Comparison of ENCODE assay signal across 1 cellular context in genomic region chr1:195768377-195768776, GRCh38.
TF ChIP-seq lines count a peak whose summit lies in the region.

No MANE protein-coding gene starts in this region.

TF ChIP-seq in K562, 482 proteins besides CTCF, POLR2A, EP300 and RAD21 (continued from another document):
- TF ChIP-seq ZNF449 (CRISPR knock-in tag; IDR thresholded peaks at IDR 0.05) (no peak), ZNF316 (IDR thresholded peaks at IDR 0.05) (peak; percentile 71), STAT6 (CRISPR knock-in tag; IDR thresholded peaks at IDR 0.05) (no peak), TOE1 (IDR thresholded peaks at IDR 0.05; ENCODE audit: borderline replicate concordance) (no peak), TOE1 (CRISPR knock-in tag; IDR thresholded peaks at IDR 0.05; ENCODE audit: borderline replicate concordance, low read depth) (no peak), TEAD2 (tag; IDR thresholded peaks at IDR 0.05) (no peak), MAFG (tag; conservative IDR thresholded peaks at IDR 0.05) (peak; percentile 76), C11orf30 (IDR thresholded peaks at IDR 0.05; ENCODE audit: low read depth) (peak; percentile 27; the same call in 1 of the 2 replicates), SMARCC2 (IDR thresholded peaks at IDR 0.05; ENCODE audit: low read depth) (no peak), MAFF (IDR thresholded peaks at IDR 0.05; ENCODE audit: low read length) (peak; percentile 33; the same call in 1 of the 2 replicates), U2AF2 (optimal IDR thresholded peaks at IDR 0.05; ENCODE audit: low read depth, low read length) (no peak), MBD1 (CRISPR knock-in tag; IDR thresholded peaks at IDR 0.05) (no peak), PPARD (CRISPR knock-in tag; IDR thresholded peaks at IDR 0.05) (no peak), TAL1 (IDR thresholded peaks at IDR 0.05) (no peak), CHD4 (IDR thresholded peaks at IDR 0.05; ENCODE audit: insufficient read depth, insufficient replicate concordance, low read depth, low read length, poor library complexity, severe bottlenecking) (no peak), ZNF609 (CRISPR knock-in tag; IDR thresholded peaks at IDR 0.05; ENCODE audit: borderline replicate concordance) (no peak), ETV5 (CRISPR knock-in tag; IDR thresholded peaks at IDR 0.05; ENCODE audit: low read depth) (no peak), U2AF1 (optimal IDR thresholded peaks at IDR 0.05; ENCODE audit: low read depth, low read length) (no peak), NFE2 (IDR thresholded peaks at IDR 0.05; ENCODE audit: low read depth) (peak; percentile 61), MITF (IDR thresholded peaks at IDR 0.05) (no peak), ZBTB17 (CRISPR knock-in tag; IDR thresholded peaks at IDR 0.05) (no peak), ZBTB43 (CRISPR knock-in tag; IDR thresholded peaks at IDR 0.05) (no peak), ATF4 (CRISPR knock-in tag; IDR thresholded peaks at IDR 0.05) (no peak), TCF7 (IDR thresholded peaks at IDR 0.05; ENCODE audit: borderline replicate concordance) (no peak), ARID3B (CRISPR knock-in tag; IDR thresholded peaks at IDR 0.05; ENCODE audit: borderline replicate concordance) (no peak), HNRNPUL1 (IDR thresholded peaks at IDR 0.05; ENCODE audit: low read length) (no peak), ZNF589 (CRISPR knock-in tag; IDR thresholded peaks at IDR 0.05; ENCODE audit: low read depth) (no peak), GATA2 (CRISPR knock-in tag; IDR thresholded peaks at IDR 0.05) (no peak), ZNF586 (CRISPR knock-in tag; conservative IDR thresholded peaks at IDR 0.05) (no peak), VEZF1 (CRISPR knock-in tag; IDR thresholded peaks at IDR 0.05) (no peak), GTF3C2 (IDR thresholded peaks at IDR 0.05; ENCODE audit: borderline replicate concordance, extremely low read depth, insufficient read length) (no peak), RCOR1 (IDR thresholded peaks at IDR 0.05; ENCODE audit: borderline replicate concordance in 1 of 2, low read depth in 2 of 2, low read length in 2 of 2) (no peak), THRAP3 (IDR thresholded peaks at IDR 0.05; ENCODE audit: borderline replicate concordance) (no peak)
